In the genomic region with DNA sequence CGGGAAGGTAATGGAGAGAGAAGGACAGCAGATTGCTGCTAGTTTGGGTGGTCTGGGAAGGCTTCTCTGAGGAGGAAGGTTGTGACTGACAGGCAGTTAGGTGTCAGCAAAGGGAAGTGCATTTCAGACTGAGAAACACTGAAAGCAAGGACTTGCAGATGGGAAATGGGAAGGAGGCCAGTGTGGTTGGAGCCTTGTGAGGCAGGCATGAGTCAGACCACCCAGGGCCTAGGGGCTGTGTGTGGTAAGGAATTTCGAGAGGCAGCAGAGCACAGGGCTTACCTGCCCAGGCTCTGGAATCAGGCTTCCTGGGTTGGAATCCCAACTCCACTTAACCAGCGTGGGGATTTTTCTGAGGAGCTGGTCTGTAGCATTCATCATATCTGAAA, we compare ENCODE assay signal across 9 cellular contexts. TPM values are rescaled to one million over a fixed set of nuclear protein-coding genes. Genes with fewer than 3 reads are reported as not detected.
DNase-seq lines count a peak whose midpoint lies in the region; ATAC-seq and FAIRE-seq lines count a peak whose summit lies in the region.
"Had no signal": no experiment of that assay in that cellular context is flagged by ENCODE, and none has a peak within 500 bp of the region (broad histone marks: within the 10 kb centered on the region; RNA-seq: fewer than 3 reads in every experiment).

No MANE protein-coding gene starts in this region.

- H3K4me1 Mint-ChIP-seq in activated CD4-positive, alpha-beta T cell treated with anti-CD3 and anti-CD28 coated beads, Interleukin-2, amount 10 ng/mL, durations not matched to agents 7 days and 5 days: no peaks in the 10 kb centered on the region

- H3K9me3 Mint-ChIP-seq in activated CD4-positive, alpha-beta T cell treated with anti-CD3 and anti-CD28 coated beads, Interleukin-2, amount 10 ng/mL, durations not matched to agents 7 days and 5 days: peaks cover 16% of the 10 kb centered on the region

- DNase-seq in AG08395 (ENCODE audit: low spot score) (peak; percentile 86), HTR-8/SVneo (ENCODE audit: insufficient read length, low spot score) (peak; percentile 61), amniotic epithelial cell (ENCODE audit: low read depth) (peak; percentile 97), iris pigment epithelial cell (ENCODE audit: low read depth) (peak; percentile 99), NCI-H2227 treated with DMSO at 0.1 percent for 48 hours (lab: John Stamatoyannopoulos, UW) (no peak), NCI-H1930 (lab: John Stamatoyannopoulos, UW) (no peak)
- DNase-seq in activated CD4-positive, alpha-beta T cell treated with anti-CD3 and anti-CD28 coated beads, Interleukin-2, amount 10 ng/mL, durations not matched to agents 7 days and 5 days: no peak

- POLR2A ChIA-PET in activated CD4-positive, alpha-beta T cell treated with anti-CD3 and anti-CD28 coated beads, Interleukin-2, amount 10 ng/mL, durations not matched to agents 7 days and 5 days (lab: Charles Lee): no interaction called here

- ATAC-seq in HG02884 (IDR thresholded peaks at IDR 0.05; ENCODE audit: unreplicated experiment): no peak
- ATAC-seq: naive thymus-derived CD8-positive, alpha-beta T cell had no signal

- no peak for FAIRE-seq in HTR-8/SVneo (lab: Jason Lieb, UNC)

- H3K27me3 Mint-ChIP-seq in activated CD4-positive, alpha-beta T cell treated with anti-CD3 and anti-CD28 coated beads, Interleukin-2, amount 10 ng/mL, durations not matched to agents 7 days and 5 days: no peaks in the 10 kb centered on the region
- H3K27me3 Mint-ChIP-seq: naive thymus-derived CD8-positive, alpha-beta T cell had no signal

- H3K27ac Mint-ChIP-seq in activated CD4-positive, alpha-beta T cell treated with anti-CD3 and anti-CD28 coated beads, Interleukin-2, amount 10 ng/mL, durations not matched to agents 7 days and 5 days: no peak overlapping the region

- peaks cover 34% of the 10 kb centered on the region for H3K36me3 Mint-ChIP-seq in activated CD4-positive, alpha-beta T cell treated with anti-CD3 and anti-CD28 coated beads, Interleukin-2, amount 10 ng/mL, durations not matched to agents 7 days and 5 days (ENCODE audit: low read depth)

- H3K4me3 Mint-ChIP-seq in activated CD4-positive, alpha-beta T cell treated with anti-CD3 and anti-CD28 coated beads, Interleukin-2, amount 10 ng/mL, durations not matched to agents 7 days and 5 days: no peak overlapping the region
- H3K4me3 Mint-ChIP-seq: naive thymus-derived CD8-positive, alpha-beta T cell had no signal

- CTCF ChIA-PET in activated CD4-positive, alpha-beta T cell treated with anti-CD3 and anti-CD28 coated beads, Interleukin-2, amount 10 ng/mL, durations not matched to agents 7 days and 5 days (lab: Charles Lee): no interaction called here

RNA-seq across cellular contexts. Expression of gene NRF1, which starts 53.5 kb away (rescaled TPM):
- total RNA-seq in activated CD4-positive, alpha-beta T cell treated with anti-CD3 and anti-CD28 coated beads, Interleukin-2, amount 10 ng/mL, durations not matched to agents 7 days and 5 days: 10 to 100 TPM; 25.9 to 28.7 TPM

Comparison
In these comparisons a context has a peak if more than half of its experiments do, and no peak if none do; other contexts are left out.
1. DNase-seq: peak in AG08395 (single experiment), HTR-8/SVneo (single experiment), amniotic epithelial cell (single experiment) and iris pigment epithelial cell (single experiment); none in NCI-H2227 treated with DMSO at 0.1 percent for 48 hours (single experiment), activated CD4-positive, alpha-beta T cell treated with anti-CD3 and anti-CD28 coated beads, Interleukin-2, amount 10 ng/mL, durations not matched to agents 7 days and 5 days (single experiment) and NCI-H1930 (0 of 2).